Comparison of ENCODE assay signal across 2 cellular contexts in the genomic region with DNA sequence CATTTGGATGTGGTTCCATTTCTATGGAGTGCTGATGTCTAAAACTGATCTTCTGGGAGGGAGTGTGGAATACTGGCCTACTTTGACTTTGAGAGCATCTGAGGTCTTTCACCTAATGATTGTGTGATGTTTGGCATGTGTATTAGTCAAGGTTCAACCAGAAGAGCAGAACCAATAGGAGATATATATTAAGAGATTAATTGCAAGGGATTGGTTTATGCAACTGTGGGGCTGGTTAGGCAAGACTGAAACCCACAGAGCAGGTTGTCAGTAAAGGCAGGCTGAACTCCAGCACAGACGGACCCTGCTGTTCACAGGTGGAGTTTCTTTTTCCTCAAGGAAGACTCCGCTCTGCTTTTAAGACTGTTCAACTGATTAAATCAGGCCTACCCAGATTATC.
TF ChIP-seq lines count a peak whose summit lies in the region.

No MANE protein-coding gene starts in this region.

TF ChIP-seq in liver, 16 proteins besides CTCF, POLR2A, EP300 and RAD21:
- TF ChIP-seq, protein P1, sequence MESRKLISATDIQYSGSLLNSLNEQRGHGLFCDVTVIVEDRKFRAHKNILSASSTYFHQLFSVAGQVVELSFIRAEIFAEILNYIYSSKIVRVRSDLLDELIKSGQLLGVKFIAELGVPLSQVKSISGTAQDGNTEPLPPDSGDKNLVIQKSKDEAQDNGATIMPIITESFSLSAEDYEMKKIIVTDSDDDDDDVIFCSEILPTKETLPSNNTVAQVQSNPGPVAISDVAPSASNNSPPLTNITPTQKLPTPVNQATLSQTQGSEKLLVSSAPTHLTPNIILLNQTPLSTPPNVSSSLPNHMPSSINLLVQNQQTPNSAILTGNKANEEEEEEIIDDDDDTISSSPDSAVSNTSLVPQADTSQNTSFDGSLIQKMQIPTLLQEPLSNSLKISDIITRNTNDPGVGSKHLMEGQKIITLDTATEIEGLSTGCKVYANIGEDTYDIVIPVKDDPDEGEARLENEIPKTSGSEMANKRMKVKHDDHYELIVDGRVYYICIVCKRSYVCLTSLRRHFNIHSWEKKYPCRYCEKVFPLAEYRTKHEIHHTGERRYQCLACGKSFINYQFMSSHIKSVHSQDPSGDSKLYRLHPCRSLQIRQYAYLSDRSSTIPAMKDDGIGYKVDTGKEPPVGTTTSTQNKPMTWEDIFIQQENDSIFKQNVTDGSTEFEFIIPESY (IDR thresholded peaks at IDR 0.05), result no peak
- peak; percentile 36 to 43 for TF ChIP-seq RXRA (IDR thresholded peaks at IDR 0.05)
- no peak for TF ChIP-seq JUND (IDR thresholded peaks at IDR 0.05)
- TF ChIP-seq EGR1 (IDR thresholded peaks at IDR 0.05; ENCODE audit: low read depth in 2 of 2), result no peak
- TF ChIP-seq HNF4A (conservative IDR thresholded peaks at IDR 0.05), result peak in 1 of 2 donors; percentile 15
- TF ChIP-seq, protein P2, sequence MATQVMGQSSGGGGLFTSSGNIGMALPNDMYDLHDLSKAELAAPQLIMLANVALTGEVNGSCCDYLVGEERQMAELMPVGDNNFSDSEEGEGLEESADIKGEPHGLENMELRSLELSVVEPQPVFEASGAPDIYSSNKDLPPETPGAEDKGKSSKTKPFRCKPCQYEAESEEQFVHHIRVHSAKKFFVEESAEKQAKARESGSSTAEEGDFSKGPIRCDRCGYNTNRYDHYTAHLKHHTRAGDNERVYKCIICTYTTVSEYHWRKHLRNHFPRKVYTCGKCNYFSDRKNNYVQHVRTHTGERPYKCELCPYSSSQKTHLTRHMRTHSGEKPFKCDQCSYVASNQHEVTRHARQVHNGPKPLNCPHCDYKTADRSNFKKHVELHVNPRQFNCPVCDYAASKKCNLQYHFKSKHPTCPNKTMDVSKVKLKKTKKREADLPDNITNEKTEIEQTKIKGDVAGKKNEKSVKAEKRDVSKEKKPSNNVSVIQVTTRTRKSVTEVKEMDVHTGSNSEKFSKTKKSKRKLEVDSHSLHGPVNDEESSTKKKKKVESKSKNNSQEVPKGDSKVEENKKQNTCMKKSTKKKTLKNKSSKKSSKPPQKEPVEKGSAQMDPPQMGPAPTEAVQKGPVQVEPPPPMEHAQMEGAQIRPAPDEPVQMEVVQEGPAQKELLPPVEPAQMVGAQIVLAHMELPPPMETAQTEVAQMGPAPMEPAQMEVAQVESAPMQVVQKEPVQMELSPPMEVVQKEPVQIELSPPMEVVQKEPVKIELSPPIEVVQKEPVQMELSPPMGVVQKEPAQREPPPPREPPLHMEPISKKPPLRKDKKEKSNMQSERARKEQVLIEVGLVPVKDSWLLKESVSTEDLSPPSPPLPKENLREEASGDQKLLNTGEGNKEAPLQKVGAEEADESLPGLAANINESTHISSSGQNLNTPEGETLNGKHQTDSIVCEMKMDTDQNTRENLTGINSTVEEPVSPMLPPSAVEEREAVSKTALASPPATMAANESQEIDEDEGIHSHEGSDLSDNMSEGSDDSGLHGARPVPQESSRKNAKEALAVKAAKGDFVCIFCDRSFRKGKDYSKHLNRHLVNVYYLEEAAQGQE (IDR thresholded peaks at IDR 0.05), result no peak

TF ChIP-seq in HepG2, 621 proteins besides CTCF, POLR2A, EP300 and RAD21 (continued from another document):
- TF ChIP-seq MIER3 (CRISPR knock-in tag; IDR thresholded peaks at IDR 0.05; ENCODE audit: borderline replicate concordance), result no peak
- no peak for TF ChIP-seq HHEX (CRISPR knock-in tag; IDR thresholded peaks at IDR 0.05)
- TF ChIP-seq GTF3A (CRISPR knock-in tag; conservative IDR thresholded peaks at IDR 0.05), result no peak
- TF ChIP-seq, protein P3, sequence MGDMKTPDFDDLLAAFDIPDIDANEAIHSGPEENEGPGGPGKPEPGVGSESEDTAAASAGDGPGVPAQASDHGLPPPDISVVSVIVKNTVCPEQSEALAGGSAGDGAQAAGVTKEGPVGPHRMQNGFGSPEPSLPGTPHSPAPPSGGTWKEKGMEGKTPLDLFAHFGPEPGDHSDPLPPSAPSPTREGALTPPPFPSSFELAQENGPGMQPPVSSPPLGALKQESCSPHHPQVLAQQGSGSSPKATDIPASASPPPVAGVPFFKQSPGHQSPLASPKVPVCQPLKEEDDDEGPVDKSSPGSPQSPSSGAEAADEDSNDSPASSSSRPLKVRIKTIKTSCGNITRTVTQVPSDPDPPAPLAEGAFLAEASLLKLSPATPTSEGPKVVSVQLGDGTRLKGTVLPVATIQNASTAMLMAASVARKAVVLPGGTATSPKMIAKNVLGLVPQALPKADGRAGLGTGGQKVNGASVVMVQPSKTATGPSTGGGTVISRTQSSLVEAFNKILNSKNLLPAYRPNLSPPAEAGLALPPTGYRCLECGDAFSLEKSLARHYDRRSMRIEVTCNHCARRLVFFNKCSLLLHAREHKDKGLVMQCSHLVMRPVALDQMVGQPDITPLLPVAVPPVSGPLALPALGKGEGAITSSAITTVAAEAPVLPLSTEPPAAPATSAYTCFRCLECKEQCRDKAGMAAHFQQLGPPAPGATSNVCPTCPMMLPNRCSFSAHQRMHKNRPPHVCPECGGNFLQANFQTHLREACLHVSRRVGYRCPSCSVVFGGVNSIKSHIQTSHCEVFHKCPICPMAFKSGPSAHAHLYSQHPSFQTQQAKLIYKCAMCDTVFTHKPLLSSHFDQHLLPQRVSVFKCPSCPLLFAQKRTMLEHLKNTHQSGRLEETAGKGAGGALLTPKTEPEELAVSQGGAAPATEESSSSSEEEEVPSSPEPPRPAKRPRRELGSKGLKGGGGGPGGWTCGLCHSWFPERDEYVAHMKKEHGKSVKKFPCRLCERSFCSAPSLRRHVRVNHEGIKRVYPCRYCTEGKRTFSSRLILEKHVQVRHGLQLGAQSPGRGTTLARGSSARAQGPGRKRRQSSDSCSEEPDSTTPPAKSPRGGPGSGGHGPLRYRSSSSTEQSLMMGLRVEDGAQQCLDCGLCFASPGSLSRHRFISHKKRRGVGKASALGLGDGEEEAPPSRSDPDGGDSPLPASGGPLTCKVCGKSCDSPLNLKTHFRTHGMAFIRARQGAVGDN (CRISPR knock-in tag; IDR thresholded peaks at IDR 0.05), result no peak
- TF ChIP-seq KDM2A (CRISPR knock-in tag; IDR thresholded peaks at IDR 0.05; ENCODE audit: borderline replicate concordance, low read depth), result no peak
- no peak for TF ChIP-seq HNRNPH1 (optimal IDR thresholded peaks at IDR 0.05; ENCODE audit: low read depth, low read length)
- no peak for TF ChIP-seq SUZ12 (IDR thresholded peaks at IDR 0.05; ENCODE audit: low read depth, low read length)
- no peak for TF ChIP-seq BRCA1 (CRISPR knock-in tag; IDR thresholded peaks at IDR 0.05)
- no peak for TF ChIP-seq POLR2AphosphoS5 (IDR thresholded peaks at IDR 0.05; ENCODE audit: low read depth, low read length)
- TF ChIP-seq, protein P4, sequence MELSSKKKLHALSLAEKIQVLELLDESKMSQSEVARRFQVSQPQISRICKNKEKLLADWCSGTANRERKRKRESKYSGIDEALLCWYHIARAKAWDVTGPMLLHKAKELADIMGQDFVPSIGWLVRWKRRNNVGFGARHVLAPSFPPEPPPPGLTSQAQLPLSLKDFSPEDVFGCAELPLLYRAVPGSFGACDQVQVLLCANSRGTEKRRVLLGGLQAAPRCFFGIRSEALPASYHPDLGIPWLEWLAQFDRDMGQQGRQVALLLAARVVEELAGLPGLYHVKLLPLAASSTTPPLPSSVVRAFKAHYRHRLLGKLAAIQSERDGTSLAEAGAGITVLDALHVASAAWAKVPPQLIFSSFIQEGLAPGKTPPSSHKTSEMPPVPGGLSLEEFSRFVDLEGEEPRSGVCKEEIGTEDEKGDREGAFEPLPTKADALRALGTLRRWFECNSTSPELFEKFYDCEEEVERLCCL (CRISPR knock-in tag; IDR thresholded peaks at IDR 0.05; ENCODE audit: borderline replicate concordance), result no peak
- no peak for TF ChIP-seq ZNF3 (CRISPR knock-in tag; IDR thresholded peaks at IDR 0.05)
- no peak for TF ChIP-seq KDM6A (CRISPR knock-in tag; IDR thresholded peaks at IDR 0.05; ENCODE audit: low read depth)
- TF ChIP-seq, protein P5, sequence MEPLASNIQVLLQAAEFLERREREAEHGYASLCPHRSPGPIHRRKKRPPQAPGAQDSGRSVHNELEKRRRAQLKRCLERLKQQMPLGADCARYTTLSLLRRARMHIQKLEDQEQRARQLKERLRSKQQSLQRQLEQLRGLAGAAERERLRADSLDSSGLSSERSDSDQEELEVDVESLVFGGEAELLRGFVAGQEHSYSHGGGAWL (CRISPR knock-in tag; IDR thresholded peaks at IDR 0.05), result no peak
- no peak for TF ChIP-seq ZNF781 (CRISPR knock-in tag; IDR thresholded peaks at IDR 0.05; ENCODE audit: borderline replicate concordance, not compliant biosample characterization)
- TF ChIP-seq NCOA5 (CRISPR knock-in tag; IDR thresholded peaks at IDR 0.05), result no peak
